Comparison of ENCODE assay signal across 9 cellular contexts in genomic region chr1:62962794-62963776, GRCh38.
DNase-seq lines count a peak whose midpoint lies in the region; ATAC-seq and TF ChIP-seq lines count a peak whose summit lies in the region.
"Had no signal": no experiment of that assay in that cellular context is flagged by ENCODE, and none has a peak within 500 bp of the region (broad histone marks: within the 10 kb centered on the region; RNA-seq: fewer than 3 reads in every experiment).

No MANE protein-coding gene starts in this region.

- H3K4me3 ChIP-seq in iPS-20b (ENCODE audit: low read length) = no peak overlapping the region; the same call in 1 of the 2 replicates
- H3K4me3 ChIP-seq in upper lobe of left lung = no peak overlapping the region

- peaks cover 16% of the 10 kb centered on the region for H3K27me3 Mint-ChIP-seq in activated T-helper 17 cell treated with anti-CD3 and anti-CD28 coated beads, Interleukin-2, amount 50 U/mL, for 72 hours

- no peak for TF ChIP-seq EP300 in upper lobe of left lung (IDR thresholded peaks at IDR 0.05)

- TF ChIP-seq CTCF in upper lobe of left lung (IDR thresholded peaks at IDR 0.05) = peak in 4 of 6 experiments; percentile 26 to 50 (median 32)

- H3K4me1 ChIP-seq in iPS-20b (ENCODE audit: insufficient read depth, low read length) (peaks cover 18% of the 10 kb centered on the region; the same call in 1 of the 2 replicates), upper lobe of left lung (no peaks in the 10 kb centered on the region)

- H3K9ac ChIP-seq in iPS-20b (ENCODE audit: low read depth, low read length) = peak overlapping the region; percentile 44; the same call in 1 of the 2 replicates

- DNase-seq in NCI-H2196 (lab: John Stamatoyannopoulos, UW; ENCODE audit: unreplicated experiment) (peak; percentile 26), NCI-H2196 treated with DMSO at 0.1 percent for 48 hours (lab: John Stamatoyannopoulos, UW; ENCODE audit: unreplicated experiment) (no peak), MV-4-11 (lab: John Stamatoyannopoulos, UW) (peak; percentile 2), upper lobe of left lung (peak; percentile 23 to 53), T1000 (lab: John Stamatoyannopoulos, UW) (no peak)
- DNase-seq: activated naive CD8-positive, alpha-beta T cell treated with anti-CD3 and anti-CD28 coated beads, Interleukin-2, amount 10 ng/mL, durations not matched to agents 7 days and 5 days had no signal

- no peak overlapping the region for H3K4me3 Mint-ChIP-seq in activated T-helper 17 cell treated with anti-CD3 and anti-CD28 coated beads, Interleukin-2, amount 50 U/mL, for 72 hours
- H3K4me3 Mint-ChIP-seq: activated naive CD8-positive, alpha-beta T cell treated with anti-CD3 and anti-CD28 coated beads, Interleukin-2, amount 10 ng/mL, durations not matched to agents 7 days and 5 days had no signal

- no peaks in the 10 kb centered on the region for H3K9me3 Mint-ChIP-seq in activated T-helper 17 cell treated with anti-CD3 and anti-CD28 coated beads, Interleukin-2, amount 50 U/mL, for 72 hours
- H3K9me3 Mint-ChIP-seq: activated naive CD8-positive, alpha-beta T cell treated with anti-CD3 and anti-CD28 coated beads, Interleukin-2, amount 10 ng/mL, durations not matched to agents 7 days and 5 days had no signal

- H3K27ac Mint-ChIP-seq in activated T-helper 17 cell treated with anti-CD3 and anti-CD28 coated beads, Interleukin-2, amount 50 U/mL, for 72 hours = no peak overlapping the region
- H3K27ac Mint-ChIP-seq: activated naive CD8-positive, alpha-beta T cell treated with anti-CD3 and anti-CD28 coated beads, Interleukin-2, amount 10 ng/mL, durations not matched to agents 7 days and 5 days had no signal

- H3K27me3 ChIP-seq in iPS-20b (ENCODE audit: insufficient read depth, low read length) (no peaks in the 10 kb centered on the region), upper lobe of left lung (no peaks in the 10 kb centered on the region)

- H3K9me3 ChIP-seq in iPS-20b (ENCODE audit: insufficient read depth, low read depth, low read length) (no peaks in the 10 kb centered on the region), upper lobe of left lung (no peaks in the 10 kb centered on the region)

- no peaks in the 10 kb centered on the region for H3K36me3 ChIP-seq in iPS-20b (ENCODE audit: insufficient read depth, low read depth, low read length)
- no peaks in the 10 kb centered on the region for H3K36me3 ChIP-seq in upper lobe of left lung

- no peaks in the 10 kb centered on the region for H3K36me3 Mint-ChIP-seq in activated T-helper 17 cell treated with anti-CD3 and anti-CD28 coated beads, Interleukin-2, amount 50 U/mL, for 72 hours (ENCODE audit: low read depth)
- H3K36me3 Mint-ChIP-seq: activated naive CD8-positive, alpha-beta T cell treated with anti-CD3 and anti-CD28 coated beads, Interleukin-2, amount 10 ng/mL, durations not matched to agents 7 days and 5 days had no signal

- no peaks in the 10 kb centered on the region for H3K4me1 Mint-ChIP-seq in activated T-helper 17 cell treated with anti-CD3 and anti-CD28 coated beads, Interleukin-2, amount 50 U/mL, for 72 hours
- H3K4me1 Mint-ChIP-seq: activated naive CD8-positive, alpha-beta T cell treated with anti-CD3 and anti-CD28 coated beads, Interleukin-2, amount 10 ng/mL, durations not matched to agents 7 days and 5 days had no signal

- no peak for TF ChIP-seq POLR2A in upper lobe of left lung (IDR thresholded peaks at IDR 0.05)

- no peak overlapping the region for H3K27ac ChIP-seq in iPS-20b (ENCODE audit: low read length)
- H3K27ac ChIP-seq in upper lobe of left lung = no peak overlapping the region

- WGBS in upper lobe of left lung, 2 donors = 29 to 42% methylated on average over 6 to 10 of the region's 10 CpGs

- ATAC-seq in GM21526 (IDR thresholded peaks at IDR 0.05; ENCODE audit: low FRiP score, unreplicated experiment) (peak; percentile 70), upper lobe of left lung (ENCODE audit: low FRiP score in 2 of 2) (peak in 1 of 2 donors; percentile 66)
- peak; percentile 38 for ATAC-seq in activated T-helper 17 cell treated with anti-CD3 and anti-CD28 coated beads, Interleukin-2, amount 50 U/mL, for 72 hours (replicated peaks)

Comparison
In these comparisons a context has a peak if more than half of its experiments do, and no peak if none do; other contexts are left out.
1. DNase-seq: peak in NCI-H2196 (single experiment), MV-4-11 (single experiment) and upper lobe of left lung (2 of 2); none in NCI-H2196 treated with DMSO at 0.1 percent for 48 hours (single experiment) and T1000 (single experiment).